ENCODE assay signal across 15 cellular contexts in genomic region chr2:138711812-138712211, GRCh38.
A peak's percentile ranks its signal among the peaks of the same experiment; 100 is the strongest.
DNase-seq lines count a peak whose midpoint lies in the region; ATAC-seq and TF ChIP-seq lines count a peak whose summit lies in the region.
"Had no signal": no experiment of that assay in that cellular context is flagged by ENCODE, and none has a peak within 500 bp of the region (broad histone marks: within the 10 kb centered on the region; RNA-seq: fewer than 3 reads in every experiment).

No MANE protein-coding gene starts in this region.

- H3K4me3 Mint-ChIP-seq in natural killer cell treated with Interleukin-12 subunit alpha and Interleukin-12 subunit beta and Interleukin-15 and Interleukin-18, amount 100 ng/mL, for 72 hours: no peak overlapping the region
- H3K4me3 Mint-ChIP-seq: CD8-positive, alpha-beta T cell had no signal

- no peak overlapping the region for H3K27ac Mint-ChIP-seq in natural killer cell treated with Interleukin-12 subunit alpha and Interleukin-12 subunit beta and Interleukin-15 and Interleukin-18, amount 100 ng/mL, for 72 hours
- H3K27ac Mint-ChIP-seq: CD8-positive, alpha-beta T cell had no signal

- in situ Hi-C loops in brain microvascular endothelial cell (cut with HindIII; ENCODE audit: low pct_ligation_motif_present, low sequenced_read_pairs): no loop called here

- H3K27me3 ChIP-seq in brain microvascular endothelial cell (replicated peaks): no peaks in the 10 kb centered on the region

- no peak overlapping the region for H3K4me3 ChIP-seq in brain microvascular endothelial cell (ENCODE audit: low read depth, low read length)

- no peaks in the 10 kb centered on the region for H3K4me1 Mint-ChIP-seq in natural killer cell treated with Interleukin-12 subunit alpha and Interleukin-12 subunit beta and Interleukin-15 and Interleukin-18, amount 100 ng/mL, for 72 hours (ENCODE audit: low read depth in 2 of 2)

- no peaks in the 10 kb centered on the region for H3K36me3 Mint-ChIP-seq in natural killer cell treated with Interleukin-12 subunit alpha and Interleukin-12 subunit beta and Interleukin-15 and Interleukin-18, amount 100 ng/mL, for 72 hours
- H3K36me3 Mint-ChIP-seq: CD8-positive, alpha-beta T cell had no signal

- H3K36me3 ChIP-seq in brain microvascular endothelial cell (replicated peaks): no peaks in the 10 kb centered on the region

- ATAC-seq in GM18858 (IDR thresholded peaks at IDR 0.05; ENCODE audit: unreplicated experiment) (peak; percentile 46), GM21390 (IDR thresholded peaks at IDR 0.05; ENCODE audit: unreplicated experiment) (peak; percentile 50), HG03025 (IDR thresholded peaks at IDR 0.05; ENCODE audit: low FRiP score, unreplicated experiment) (peak; percentile 39)
- no peak for ATAC-seq in natural killer cell treated with Interleukin-12 subunit alpha and Interleukin-12 subunit beta and Interleukin-15 and Interleukin-18, amount 100 ng/mL, for 72 hours
- ATAC-seq: CD8-positive, alpha-beta T cell had no signal

- peak; percentile 36 for DNase-seq in NCI-H2029 treated with DMSO at 0.1 percent for 48 hours (lab: John Stamatoyannopoulos, UW)
- DNase-seq in ureter (ENCODE audit: low spot score): no peak
- no peak for DNase-seq in NCI-H1105 treated with DMSO at 0.1 percent for 48 hours (lab: John Stamatoyannopoulos, UW)
- DNase-seq in brain microvascular endothelial cell: no peak
- no peak for DNase-seq in natural killer cell treated with Interleukin-12 subunit alpha and Interleukin-12 subunit beta and Interleukin-15 and Interleukin-18, amount 100 ng/mL, for 72 hours (ENCODE audit: low spot score)
- DNase-seq: activated effector memory CD4-positive, alpha-beta T cell treated with anti-CD3 and anti-CD28 coated beads, Interleukin-2, amount 50 U/mL, for 16 hours; CD8-positive, alpha-beta T cell; cerebellar nuclear complex; NCI-H187; occipital lobe; substantia nigra had no signal

- H3K9me3 Mint-ChIP-seq in natural killer cell treated with Interleukin-12 subunit alpha and Interleukin-12 subunit beta and Interleukin-15 and Interleukin-18, amount 100 ng/mL, for 72 hours: peaks cover 3% of the 10 kb centered on the region
- H3K9me3 Mint-ChIP-seq: CD8-positive, alpha-beta T cell had no signal

- TF ChIP-seq CTCF in brain microvascular endothelial cell (IDR thresholded peaks at IDR 0.05; ENCODE audit: low read depth, low read length, missing control alignments): no peak

- no peak overlapping the region for H3K27ac ChIP-seq in brain microvascular endothelial cell
- H3K27ac ChIP-seq: VCaP had no signal

- H3K27me3 Mint-ChIP-seq in natural killer cell treated with Interleukin-12 subunit alpha and Interleukin-12 subunit beta and Interleukin-15 and Interleukin-18, amount 100 ng/mL, for 72 hours: peaks cover 0 to 5% of the 10 kb centered on the region in 2 donors

Comparison
In these comparisons a context has a peak if more than half of its experiments do, and no peak if none do; other contexts are left out.
1. ATAC-seq: peak in GM18858 (single experiment), GM21390 (single experiment) and HG03025 (single experiment); none in natural killer cell treated with Interleukin-12 subunit alpha and Interleukin-12 subunit beta and Interleukin-15 and Interleukin-18, amount 100 ng/mL, for 72 hours (0 of 2).